In genomic region chr13:70795484-70795883, GRCh38 we compare ENCODE assay signal across 26 cellular contexts.
DNase-seq lines count a peak whose midpoint lies in the region; ATAC-seq, FAIRE-seq and TF ChIP-seq lines count a peak whose summit lies in the region.
"Had no signal": no experiment of that assay in that cellular context is flagged by ENCODE, and none has a peak within 500 bp of the region (broad histone marks: within the 10 kb centered on the region; RNA-seq: fewer than 3 reads in every experiment).

No MANE protein-coding gene starts in this region.

- H3K4me3 ChIP-seq in OCI-LY3 (ENCODE audit: low read length) (no peak overlapping the region), spleen (no peak overlapping the region)
- H3K4me3 ChIP-seq in CD4-positive, alpha-beta memory T cell (ENCODE audit: low read length in 2 of 2) = no peak overlapping the region
- H3K4me3 ChIP-seq: lower lobe of right lung, psoas muscle, uterus had no signal

- POLR2A ChIA-PET in CD4-positive, alpha-beta memory T cell (lab: Charles Lee; ENCODE audit: partially characterized antibody) = no interaction called here

- no peaks in the 10 kb centered on the region for H3K27me3 Mint-ChIP-seq in CD4-positive, alpha-beta memory T cell
- H3K27me3 Mint-ChIP-seq: activated naive CD4-positive, alpha-beta T cell treated with anti-CD3 and anti-CD28 coated beads, Interleukin-2, amount 50 U/mL, for 24 hours had no signal

- no peak overlapping the region for H3K27ac ChIP-seq in 22Rv1
- H3K27ac ChIP-seq in OCI-LY3 (ENCODE audit: low read length) = no peak overlapping the region
- no peak overlapping the region for H3K27ac ChIP-seq in spleen
- no peak overlapping the region for H3K27ac ChIP-seq in CD4-positive, alpha-beta memory T cell (ENCODE audit: low read depth, low read length)
- H3K27ac ChIP-seq: lower lobe of right lung, neutrophil, psoas muscle, uterus, VCaP had no signal

- intact Hi-C loops in spleen (cut with DNase I; ENCODE audit: low total_unique reads) = no loop called here
- intact Hi-C loops in CD4-positive, alpha-beta memory T cell (cut with micrococcal nuclease) = no loop called here

- WGBS in spleen, 5 donors = 37 to 52% (median 44%) methylated on average over 3 of the region's 3 CpGs

- DNase-seq in ELR (ENCODE audit: low read depth) (peak; percentile 17), spleen (no peak), NCI-H1092 treated with DMSO at 0.1 percent for 48 hours (lab: John Stamatoyannopoulos, UW) (no peak)
- no peak for DNase-seq in CD4-positive, alpha-beta memory T cell
- DNase-seq: activated CD4-positive, alpha-beta T cell treated with anti-CD3 and anti-CD28 coated beads, Interleukin-2, amount 50 U/mL, for 1 hour; anterior cingulate cortex; CD8-positive, alpha-beta T cell; central memory CD4-positive, alpha-beta T cell; DMS79 treated with DMSO at 0.1 percent for 48 hours; erythroblast; lower lobe of right lung; NCI-H146; NCI-H526 treated with DMSO at 0.1 percent for 48 hours; psoas muscle; SIG-M5; stimulated activated CD4-positive, alpha-beta T cell treated with anti-CD3 and anti-CD28 coated beads, Interleukin-2, amount 100 ng/mL, for 24 hours; uterus had no signal

- no peak overlapping the region for H3K4me3 Mint-ChIP-seq in CD4-positive, alpha-beta memory T cell
- H3K4me3 Mint-ChIP-seq: activated naive CD4-positive, alpha-beta T cell treated with anti-CD3 and anti-CD28 coated beads, Interleukin-2, amount 50 U/mL, for 24 hours; CD8-positive, alpha-beta T cell; stimulated activated effector memory CD8-positive, alpha-beta T cell treated with anti-CD3 and anti-CD28 coated beads, Interleukin-12 subunit alpha, Interleukin-12 subunit beta, amount 100 ng/mL, for 72 hours; T-helper 1 cell treated with Interleukin-12 subunit alpha and Interleukin-12 subunit beta and Interleukin-4 antibody, amounts not matched to agents 30 μg/mL and 1 μg/mL, for 36 hours had no signal

- no peak for ATAC-seq in HG02642 (IDR thresholded peaks at IDR 0.05; ENCODE audit: poor library complexity, unreplicated experiment)
- ATAC-seq: CD8-positive, alpha-beta T cell; lower lobe of right lung; psoas muscle; stimulated activated effector memory CD8-positive, alpha-beta T cell treated with anti-CD3 and anti-CD28 coated beads, Interleukin-12 subunit alpha, Interleukin-12 subunit beta, amount 100 ng/mL, for 72 hours had no signal

- 0 out of 2 replicates have a peak, but pooled peaks have one; percentile 9 for TF ChIP-seq CTCF in 22Rv1 (IDR thresholded peaks at IDR 0.05)
- TF ChIP-seq CTCF in OCI-LY3 (IDR thresholded peaks at IDR 0.05; ENCODE audit: low read depth, low read length) = peak; percentile 53
- no peak for TF ChIP-seq CTCF in spleen (IDR thresholded peaks at IDR 0.05 in 8 of 11, conservative IDR thresholded peaks at IDR 0.05 in 3 of 11)

- FAIRE-seq in endometrium (lab: Jason Lieb, UNC) = peak; percentile 94

- CTCF ChIA-PET in CD4-positive, alpha-beta memory T cell (lab: Charles Lee; ENCODE audit: partially characterized antibody) = no interaction called here

- no peaks in the 10 kb centered on the region for H3K36me3 Mint-ChIP-seq in CD4-positive, alpha-beta memory T cell
- H3K36me3 Mint-ChIP-seq: activated naive CD4-positive, alpha-beta T cell treated with anti-CD3 and anti-CD28 coated beads, Interleukin-2, amount 50 U/mL, for 24 hours; CD8-positive, alpha-beta T cell; stimulated activated effector memory CD8-positive, alpha-beta T cell treated with anti-CD3 and anti-CD28 coated beads, Interleukin-12 subunit alpha, Interleukin-12 subunit beta, amount 100 ng/mL, for 72 hours had no signal

- H3K27me3 ChIP-seq in OCI-LY3 (ENCODE audit: low read depth, low read length) = no peaks in the 10 kb centered on the region
- no peaks in the 10 kb centered on the region for H3K27me3 ChIP-seq in spleen (replicated peaks in 1 of 7)
- H3K27me3 ChIP-seq in CD4-positive, alpha-beta memory T cell (ENCODE audit: insufficient read depth, low read length) = no peaks in the 10 kb centered on the region
- H3K27me3 ChIP-seq: neutrophil, uterus had no signal

- no peak overlapping the region for H3K9ac ChIP-seq in OCI-LY3 (ENCODE audit: low read length)

- TF ChIP-seq POLR2A in spleen (IDR thresholded peaks at IDR 0.05) = no peak

- no peak overlapping the region for H3K27ac Mint-ChIP-seq in CD4-positive, alpha-beta memory T cell
- H3K27ac Mint-ChIP-seq: activated naive CD4-positive, alpha-beta T cell treated with anti-CD3 and anti-CD28 coated beads, Interleukin-2, amount 50 U/mL, for 24 hours; CD8-positive, alpha-beta T cell; stimulated activated effector memory CD8-positive, alpha-beta T cell treated with anti-CD3 and anti-CD28 coated beads, Interleukin-12 subunit alpha, Interleukin-12 subunit beta, amount 100 ng/mL, for 72 hours; T-helper 1 cell treated with Interleukin-12 subunit alpha and Interleukin-12 subunit beta and Interleukin-4 antibody, amounts not matched to agents 30 μg/mL and 1 μg/mL, for 36 hours had no signal

- H3K36me3 ChIP-seq in OCI-LY3 (replicated peaks; ENCODE audit: low read depth, low read length) = no peaks in the 10 kb centered on the region
- H3K36me3 ChIP-seq in spleen = no peaks in the 10 kb centered on the region
- H3K36me3 ChIP-seq in CD4-positive, alpha-beta memory T cell (ENCODE audit: insufficient read depth, low read length) = no peaks in the 10 kb centered on the region
- H3K36me3 ChIP-seq: lower lobe of right lung, neutrophil, uterus had no signal

- no peaks in the 10 kb centered on the region for H4K20me1 ChIP-seq in OCI-LY3 (ENCODE audit: insufficient read depth, low read length)

- H3K79me2 ChIP-seq in OCI-LY3 (ENCODE audit: low read length) = no peaks in the 10 kb centered on the region

- 0 out of 2 replicates have a peak overlapping the region, but pooled peaks have one; percentile 19 for H3K4me2 ChIP-seq in OCI-LY3 (ENCODE audit: low read length)

- H3K9me3 Mint-ChIP-seq in CD4-positive, alpha-beta memory T cell = peaks cover 0 to 6% (median 3%) of the 10 kb centered on the region in 8 donors
- H3K9me3 Mint-ChIP-seq: activated naive CD4-positive, alpha-beta T cell treated with anti-CD3 and anti-CD28 coated beads, Interleukin-2, amount 50 U/mL, for 24 hours; CD8-positive, alpha-beta T cell; T-helper 1 cell treated with Interleukin-12 subunit alpha and Interleukin-12 subunit beta and Interleukin-4 antibody, amounts not matched to agents 30 μg/mL and 1 μg/mL, for 36 hours had no signal

- H3K9me3 ChIP-seq in OCI-LY3 (ENCODE audit: insufficient read depth, low read length) = no peaks in the 10 kb centered on the region
- no peaks in the 10 kb centered on the region for H3K9me3 ChIP-seq in spleen
- no peaks in the 10 kb centered on the region for H3K9me3 ChIP-seq in CD4-positive, alpha-beta memory T cell (ENCODE audit: control insufficient read depth in 1 of 2, low read length in 2 of 2)
- H3K9me3 ChIP-seq: lower lobe of right lung, neutrophil, psoas muscle, uterus had no signal

- no peaks in the 10 kb centered on the region for H3K4me1 Mint-ChIP-seq in CD4-positive, alpha-beta memory T cell
- H3K4me1 Mint-ChIP-seq: activated naive CD4-positive, alpha-beta T cell treated with anti-CD3 and anti-CD28 coated beads, Interleukin-2, amount 50 U/mL, for 24 hours; stimulated activated effector memory CD8-positive, alpha-beta T cell treated with anti-CD3 and anti-CD28 coated beads, Interleukin-12 subunit alpha, Interleukin-12 subunit beta, amount 100 ng/mL, for 72 hours had no signal

- H3K4me1 ChIP-seq in OCI-LY3 (ENCODE audit: low read length) (peaks cover 20% of the 10 kb centered on the region), spleen (no peaks in the 10 kb centered on the region)
- H3K4me1 ChIP-seq in CD4-positive, alpha-beta memory T cell (ENCODE audit: insufficient read depth, low read length) = no peaks in the 10 kb centered on the region
- H3K4me1 ChIP-seq: lower lobe of right lung, psoas muscle, uterus had no signal

- 0 out of 2 replicates have a peak overlapping the region, but pooled peaks have one; percentile 22 for H2AFZ ChIP-seq in OCI-LY3 (ENCODE audit: low read depth, low read length)

Comparison
In these comparisons a context has a peak if more than half of its experiments do, and no peak if none do; other contexts are left out.
1. CTCF ChIP-seq: peak in 22Rv1 (single experiment) and OCI-LY3 (single experiment); none in spleen (0 of 11).